Comparison of ENCODE assay signal across 16 cellular contexts in genomic region chr4:185363251-185363650, GRCh38. TPM values are rescaled to one million over a fixed set of nuclear protein-coding genes. Genes with fewer than 3 reads are reported as not detected.
DNase-seq lines count a peak whose midpoint lies in the region; ATAC-seq, FAIRE-seq and TF ChIP-seq lines count a peak whose summit lies in the region.
"Had no signal": no experiment of that assay in that cellular context is flagged by ENCODE, and none has a peak within 500 bp of the region (broad histone marks: within the 10 kb centered on the region; RNA-seq: fewer than 3 reads in every experiment).

No MANE protein-coding gene starts in this region.

- no peaks in the 10 kb centered on the region for H3K27me3 Mint-ChIP-seq in chondrocyte (ENCODE audit: low read depth)
- no peaks in the 10 kb centered on the region for H3K27me3 Mint-ChIP-seq in osteocyte (ENCODE audit: unreplicated experiment)
- no peaks in the 10 kb centered on the region for H3K27me3 Mint-ChIP-seq in T-helper 2 cell treated with Interferon-gamma antibody and Interleukin-4, amounts not matched to agents 5 μg/mL and 100 μg/mL, for 36 hours (ENCODE audit: low read depth)
- H3K27me3 Mint-ChIP-seq: CD4-positive, alpha-beta memory T cell had no signal

- CTCF ChIA-PET in HepG2 (lab: Yijun Ruan, JAX; ENCODE audit: low intra/inter-chr PET ratio, low total read pairs): no interaction called here

- POLR2A ChIA-PET in HepG2 (lab: Yijun Ruan, JAX): no interaction called here

- 40% methylated on average over 3 of the region's 3 CpGs for WGBS in liver
- WGBS in HepG2 (ENCODE audit: low lambda C conversion rate): 94% methylated on average over 3 of the region's 3 CpGs
- WGBS in body of pancreas, 2 donors: 33 to 43% methylated on average over 3 of the region's 3 CpGs

- in situ Hi-C loops in HepG2 (cut with HindIII; ENCODE audit: extremely low pct_ligation_motif_present, low pct_unique_long_range_greater_than_20kb): no loop called here

- H3K36me3 Mint-ChIP-seq in chondrocyte (ENCODE audit: low read depth) (peaks cover 12% of the 10 kb centered on the region), osteocyte (ENCODE audit: unreplicated experiment) (peaks cover 23% of the 10 kb centered on the region)
- no peaks in the 10 kb centered on the region for H3K36me3 Mint-ChIP-seq in T-helper 2 cell treated with Interferon-gamma antibody and Interleukin-4, amounts not matched to agents 5 μg/mL and 100 μg/mL, for 36 hours (ENCODE audit: low read depth)

- H3K4me3 ChIP-seq in liver (ENCODE audit: low read depth in 1 of 3, low read length in 3 of 3) (no peak overlapping the region), HepG2 (replicated peaks in 1 of 3; ENCODE audit: insufficient read depth in 1 of 3, low read depth in 2 of 3, low read length in 3 of 3) (no peak overlapping the region), body of pancreas (no peak overlapping the region)
- H3K4me3 ChIP-seq: HAP-1 had no signal

- no peak overlapping the region for H2AFZ ChIP-seq in HepG2 (ENCODE audit: low read length)

- intact Hi-C loops in HepG2 (cut with micrococcal nuclease; ENCODE audit: unreplicated experiment) (no loop called here), body of pancreas (cut with DNase I) (no loop called here)

- no peak overlapping the region for H3K4me2 ChIP-seq in HepG2 (ENCODE audit: low read depth, low read length)

- H3K79me2 ChIP-seq in HepG2 (ENCODE audit: insufficient read depth, low read length): no peaks in the 10 kb centered on the region

- TF ChIP-seq EP300 in HepG2 (IDR thresholded peaks at IDR 0.05; ENCODE audit: low read depth in 2 of 2, low read length in 2 of 2) (no peak), HepG2 (CRISPR knock-in tag; IDR thresholded peaks at IDR 0.05; ENCODE audit: borderline replicate concordance) (no peak)

- peak overlapping the region; percentile 86 for H3K27ac Mint-ChIP-seq in chondrocyte (ENCODE audit: unreplicated experiment)
- H3K27ac Mint-ChIP-seq in osteocyte (ENCODE audit: unreplicated experiment): peak overlapping the region; percentile 87
- no peak overlapping the region for H3K27ac Mint-ChIP-seq in T-helper 2 cell treated with Interferon-gamma antibody and Interleukin-4, amounts not matched to agents 5 μg/mL and 100 μg/mL, for 36 hours

- no peak for TF ChIP-seq CTCF in liver (IDR thresholded peaks at IDR 0.05; ENCODE audit: low read depth, low read length, missing input control)
- no peak for TF ChIP-seq CTCF in HepG2 (CRISPR knock-in tag; IDR thresholded peaks at IDR 0.05)
- TF ChIP-seq CTCF in chondrocyte (IDR thresholded peaks at IDR 0.05): no peak
- no peak for TF ChIP-seq CTCF in osteocyte (IDR thresholded peaks at IDR 0.05)
- TF ChIP-seq CTCF in body of pancreas (IDR thresholded peaks at IDR 0.05): no peak

- H3K9ac ChIP-seq in liver (ENCODE audit: low read depth in 1 of 2, low read length in 2 of 2) (peak overlapping the region in 1 of 2 donors; percentile 17), HepG2 (ENCODE audit: insufficient read depth, low read depth, low read length) (no peak overlapping the region)

- no peak for ATAC-seq in HepG2
- no peak for ATAC-seq in body of pancreas

- H3K4me3 Mint-ChIP-seq in chondrocyte (ENCODE audit: unreplicated experiment) (peak overlapping the region; percentile 13), osteocyte (ENCODE audit: unreplicated experiment) (no peak overlapping the region)
- no peak overlapping the region for H3K4me3 Mint-ChIP-seq in T-helper 2 cell treated with Interferon-gamma antibody and Interleukin-4, amounts not matched to agents 5 μg/mL and 100 μg/mL, for 36 hours
- H3K4me3 Mint-ChIP-seq: CD4-positive, alpha-beta memory T cell had no signal

- peaks cover 62% of the 10 kb centered on the region for H3K4me1 Mint-ChIP-seq in chondrocyte (ENCODE audit: low read depth)
- peaks cover 54% of the 10 kb centered on the region for H3K4me1 Mint-ChIP-seq in osteocyte (ENCODE audit: unreplicated experiment)
- H3K4me1 Mint-ChIP-seq in T-helper 2 cell treated with Interferon-gamma antibody and Interleukin-4, amounts not matched to agents 5 μg/mL and 100 μg/mL, for 36 hours (ENCODE audit: low read depth): peaks cover 3% of the 10 kb centered on the region
- H3K4me1 Mint-ChIP-seq: CD4-positive, alpha-beta memory T cell had no signal

- H3K36me3 ChIP-seq in liver (ENCODE audit: control insufficient read depth in 4 of 4, insufficient read depth in 3 of 4, low read depth in 1 of 4, low read length in 3 of 4): no peaks in the 10 kb centered on the region
- peaks cover 7 to 13% of the 10 kb centered on the region in 2 experiments; a peak in 4 of 5 replicates for H3K36me3 ChIP-seq in HepG2 (replicated peaks in 1 of 2; ENCODE audit: control insufficient read depth in 1 of 2, insufficient read depth in 2 of 2, low read length in 2 of 2)
- H3K36me3 ChIP-seq in body of pancreas (replicated peaks in 1 of 2; ENCODE audit: insufficient read depth in 1 of 2, low read depth in 2 of 2): peaks cover 0 to 2% of the 10 kb centered on the region in 2 donors
- H3K36me3 ChIP-seq: BE2C, HAP-1 had no signal

- H4K20me1 ChIP-seq in HepG2 (ENCODE audit: insufficient read depth, low read length): no peaks in the 10 kb centered on the region

- H3K9me3 ChIP-seq in liver (ENCODE audit: control insufficient read depth in 4 of 4, low read length in 3 of 4): no peaks in the 10 kb centered on the region
- no peaks in the 10 kb centered on the region for H3K9me3 ChIP-seq in HepG2 (ENCODE audit: low read length)
- no peaks in the 10 kb centered on the region for H3K9me3 ChIP-seq in body of pancreas
- H3K9me3 ChIP-seq: BE2C, HAP-1 had no signal

- H3K27ac ChIP-seq in liver (ENCODE audit: low read depth in 1 of 2, low read length in 2 of 2) (peak overlapping the region; percentile 22 to 28), HepG2 (ENCODE audit: extremely low read length, insufficient read depth, low read length) (no peak overlapping the region), body of pancreas (no peak overlapping the region)
- H3K27ac ChIP-seq: C4-2B had no signal

- no peak for DNase-seq in HepG2 (ENCODE audit: low spot score)
- no peak for DNase-seq in chondrocyte (ENCODE audit: low spot score)
- DNase-seq in osteocyte (ENCODE audit: extremely low spot score, unreplicated experiment): no peak
- no peak for DNase-seq in T-helper 2 cell treated with Interferon-gamma antibody and Interleukin-4, amounts not matched to agents 5 μg/mL and 100 μg/mL, for 36 hours (ENCODE audit: low spot score)
- DNase-seq in body of pancreas: no peak
- DNase-seq in anterior cingulate cortex (lab: John Stamatoyannopoulos, UW): no peak
- DNase-seq: BE2C; CD4-positive, alpha-beta memory T cell; DMS79 treated with DMSO at 0.1 percent for 48 hours; EL had no signal

- no peaks in the 10 kb centered on the region for H3K9me3 Mint-ChIP-seq in chondrocyte (ENCODE audit: low read depth)
- no peaks in the 10 kb centered on the region for H3K9me3 Mint-ChIP-seq in osteocyte (ENCODE audit: unreplicated experiment)
- no peaks in the 10 kb centered on the region for H3K9me3 Mint-ChIP-seq in T-helper 2 cell treated with Interferon-gamma antibody and Interleukin-4, amounts not matched to agents 5 μg/mL and 100 μg/mL, for 36 hours
- H3K9me3 Mint-ChIP-seq: CD4-positive, alpha-beta memory T cell had no signal

- H3K27me3 ChIP-seq in liver (ENCODE audit: control insufficient read depth in 4 of 4, insufficient read depth in 4 of 4, low read length in 3 of 4): no peaks in the 10 kb centered on the region
- H3K27me3 ChIP-seq in HepG2 (ENCODE audit: control insufficient read depth in 1 of 2, insufficient read depth in 2 of 2, low read length in 2 of 2): no peaks in the 10 kb centered on the region
- no peaks in the 10 kb centered on the region for H3K27me3 ChIP-seq in body of pancreas
- H3K27me3 ChIP-seq: BE2C had no signal

- H3K4me1 ChIP-seq in liver (ENCODE audit: control insufficient read depth in 4 of 4, insufficient read depth in 4 of 4, low read length in 3 of 4) (peaks cover 4 to 17% (median 10%) of the 10 kb centered on the region in 4 donors), HepG2 (ENCODE audit: insufficient read depth, low read length) (peaks cover 15% of the 10 kb centered on the region), body of pancreas (peaks cover 12% of the 10 kb centered on the region)

- no TSS peak for BruUV-seq in HepG2 (replicated peaks; lab: Mats Ljungman, UMichigan)

- no peak for TF ChIP-seq POLR2A in HepG2 (IDR thresholded peaks at IDR 0.05; ENCODE audit: insufficient read depth in 1 of 2, low read depth in 2 of 2, low read length in 2 of 2)
- TF ChIP-seq POLR2A in body of pancreas (IDR thresholded peaks at IDR 0.05): no peak

- no peak for FAIRE-seq in HepG2 (lab: Jason Lieb, UNC)
- FAIRE-seq: GM12892, H1, HTR-8/SVneo had no signal

- TF ChIP-seq RAD21 in liver (IDR thresholded peaks at IDR 0.05) (peak in 1 of 2 donors; percentile 7), HepG2 (CRISPR knock-in tag; IDR thresholded peaks at IDR 0.05) (no peak)

RNA-seq across cellular contexts. Expression of gene LRP2BP, which starts 32.5 kb away (rescaled TPM):
- total RNA-seq in liver: under 1 TPM; 0.17 to 0.23 TPM
- under 1 TPM; 0.09 to 0.64 TPM for polyA plus RNA-seq in liver
- total RNA-seq in HepG2 (2016; rRNA removed; fragmentation: Illumina TruSeq; extraction: Trizol): 0.17 and 0.29 TPM in 2 replicates
- 0.20 and 0.26 TPM in 2 replicates for total RNA-seq in HepG2 (2016; cell fraction: cytosol; rRNA removed; fragmentation: Illumina TruSeq; extraction: Trizol; ENCODE audit: low read depth)
- total RNA-seq in HepG2 (2016; cell fraction: insoluble cytoplasmic fraction; rRNA removed; fragmentation: Illumina TruSeq; extraction: Trizol): 0.16 and 0.35 TPM in 2 replicates
- 0.37 and 0.48 TPM in 2 replicates for total RNA-seq in HepG2 (2016; cell fraction: membrane; rRNA removed; fragmentation: Illumina TruSeq; extraction: Trizol)
- 0.53 and 0.91 TPM in 2 replicates for total RNA-seq in HepG2 (2016; cell fraction: nucleus; rRNA removed; fragmentation: Illumina TruSeq; extraction: Trizol)
- 0.22 and 0.29 TPM in 2 replicates for polyA plus RNA-seq in HepG2 (2011; rRNA removed)
- 0.05 and 0.21 TPM in 2 replicates for polyA plus RNA-seq in HepG2 (2011; cell fraction: cytosol; rRNA removed)
- 0.42 and 0.59 TPM in 2 replicates for polyA plus RNA-seq in HepG2 (2011; cell fraction: nucleus; rRNA removed)
- 1.0 and 1.8 TPM in 2 replicates for polyA plus RNA-seq in HepG2 (2012)
- polyA plus RNA-seq in HepG2 (2016; cell fraction: cytosol; fragmentation: Illumina TruSeq; extraction: Trizol; ENCODE audit: low read depth): 0.03 and 0.08 TPM in 2 replicates
- polyA plus RNA-seq in HepG2 (2016; cell fraction: insoluble cytoplasmic fraction; fragmentation: Illumina TruSeq; extraction: Trizol; ENCODE audit: low read depth): 0.05 and 0.16 TPM in 2 replicates
- 0.11 and 0.20 TPM in 2 replicates for polyA plus RNA-seq in HepG2 (2016; cell fraction: membrane; fragmentation: Illumina TruSeq; extraction: Trizol; ENCODE audit: low read depth)
- polyA plus RNA-seq in HepG2 (2016; cell fraction: nucleus; fragmentation: Illumina TruSeq; extraction: Trizol; ENCODE audit: insufficient read depth, low read depth): 0.14 and 0.37 TPM in 2 replicates
- 0.04 and 0.68 TPM in 2 replicates for polyA minus RNA-seq in HepG2 (2011; rRNA and poly(A)+ RNA removed; ENCODE audit: low replicate concordance)
- 0.20 and 0.35 TPM in 2 replicates for polyA minus RNA-seq in HepG2 (2011; cell fraction: cytosol; rRNA and poly(A)+ RNA removed)
- polyA minus RNA-seq in HepG2 (2011; cell fraction: nucleus; rRNA and poly(A)+ RNA removed): 2.1 and 2.6 TPM in 2 replicates
- total RNA-seq in chondrocyte: 0.46 to 0.52 TPM (median 0.49 TPM) in 3 replicates
- 0.31 and 0.59 TPM in 2 replicates for total RNA-seq in osteocyte
- 1 to 10 TPM; 2.0 to 2.1 TPM for total RNA-seq in body of pancreas

RNA-seq across cellular contexts. Expression of gene ANKRD37, which starts 33.4 kb away (rescaled TPM):
- total RNA-seq in liver (1 to 10 TPM; 1.2 to 2.2 TPM), HepG2 (2016; rRNA removed; fragmentation: Illumina TruSeq; extraction: Trizol) (1.9 and 2.2 TPM in 2 replicates), chondrocyte (8.6 to 18.3 TPM (median 16.7 TPM) in 3 replicates), osteocyte (4.2 and 5.3 TPM in 2 replicates), body of pancreas (10 to 100 TPM; 10.1 to 22.4 TPM)
- polyA plus RNA-seq in liver (1 to 10 TPM; 4.6 to 7.9 TPM), HepG2 (2011; rRNA removed) (46.2 and 51.4 TPM in 2 replicates)
- 1.9 and 2.6 TPM in 2 replicates for total RNA-seq in HepG2 (2016; cell fraction: cytosol; rRNA removed; fragmentation: Illumina TruSeq; extraction: Trizol; ENCODE audit: low read depth)
- total RNA-seq in HepG2 (2016; cell fraction: insoluble cytoplasmic fraction; rRNA removed; fragmentation: Illumina TruSeq; extraction: Trizol): 1.4 and 2.1 TPM in 2 replicates
- 1.8 and 2.2 TPM in 2 replicates for total RNA-seq in HepG2 (2016; cell fraction: membrane; rRNA removed; fragmentation: Illumina TruSeq; extraction: Trizol)
- 3.5 and 4.6 TPM in 2 replicates for total RNA-seq in HepG2 (2016; cell fraction: nucleus; rRNA removed; fragmentation: Illumina TruSeq; extraction: Trizol)
- 24.7 and 29.5 TPM in 2 replicates for polyA plus RNA-seq in HepG2 (2011; cell fraction: cytosol; rRNA removed)
- 13.1 and 13.3 TPM in 2 replicates for polyA plus RNA-seq in HepG2 (2011; cell fraction: nucleus; rRNA removed)
- 23.4 and 38.1 TPM in 2 replicates for polyA plus RNA-seq in HepG2 (2012)
- 2.3 and 2.7 TPM in 2 replicates for polyA plus RNA-seq in HepG2 (2016; cell fraction: cytosol; fragmentation: Illumina TruSeq; extraction: Trizol; ENCODE audit: low read depth)
- polyA plus RNA-seq in HepG2 (2016; cell fraction: insoluble cytoplasmic fraction; fragmentation: Illumina TruSeq; extraction: Trizol; ENCODE audit: low read depth): 1.5 and 1.8 TPM in 2 replicates
- polyA plus RNA-seq in HepG2 (2016; cell fraction: membrane; fragmentation: Illumina TruSeq; extraction: Trizol; ENCODE audit: low read depth): 2.1 and 2.2 TPM in 2 replicates
- polyA plus RNA-seq in HepG2 (2016; cell fraction: nucleus; fragmentation: Illumina TruSeq; extraction: Trizol; ENCODE audit: insufficient read depth, low read depth): 3.0 TPM in 2 replicates
- 11.9 and 47.4 TPM in 2 replicates for polyA minus RNA-seq in HepG2 (2011; rRNA and poly(A)+ RNA removed; ENCODE audit: low replicate concordance)
- 12.2 and 18.2 TPM in 2 replicates for polyA minus RNA-seq in HepG2 (2011; cell fraction: cytosol; rRNA and poly(A)+ RNA removed)
- 15.5 and 18.2 TPM in 2 replicates for polyA minus RNA-seq in HepG2 (2011; cell fraction: nucleus; rRNA and poly(A)+ RNA removed)

Comparison
In these comparisons a context has a peak if more than half of its experiments do, and no peak if none do; other contexts are left out.
1. H3K27ac ChIP-seq: peak in liver (2 of 2); none in HepG2 (single experiment) and body of pancreas (0 of 4).